Comparison of ENCODE assay signal across 1 cellular context in the genomic region with DNA sequence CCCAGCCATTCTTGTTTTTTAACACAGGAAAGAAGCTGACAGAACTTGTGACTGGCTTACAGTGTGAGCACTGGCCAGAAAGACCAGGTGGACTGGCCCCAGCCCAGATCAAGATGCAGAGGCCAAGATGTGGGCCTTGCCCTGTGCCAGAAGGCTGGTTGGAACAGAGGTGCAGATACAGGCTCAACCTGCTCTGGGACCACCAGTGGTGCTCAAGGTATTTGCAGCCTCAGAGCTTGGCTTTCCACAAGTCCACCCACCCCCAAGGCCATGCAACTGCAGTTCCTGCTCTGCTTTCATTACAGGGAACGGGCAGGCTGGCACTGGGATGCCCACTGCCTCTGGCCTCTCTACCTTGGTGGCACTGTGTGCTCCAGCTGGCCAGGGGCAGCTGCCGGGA.
TF ChIP-seq lines count a peak whose summit lies in the region.

No MANE protein-coding gene starts in this region.

TF ChIP-seq in SK-N-SH, 30 proteins besides CTCF, POLR2A, EP300 and RAD21 (continued from another document):
- TF ChIP-seq, protein P1, sequence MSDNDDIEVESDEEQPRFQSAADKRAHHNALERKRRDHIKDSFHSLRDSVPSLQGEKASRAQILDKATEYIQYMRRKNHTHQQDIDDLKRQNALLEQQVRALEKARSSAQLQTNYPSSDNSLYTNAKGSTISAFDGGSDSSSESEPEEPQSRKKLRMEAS (IDR thresholded peaks at IDR 0.05; ENCODE audit: low read depth): no peak
- TF ChIP-seq SMC3 (IDR thresholded peaks at IDR 0.05; ENCODE audit: low read depth, low read length): no peak
- TF ChIP-seq, protein P2, sequence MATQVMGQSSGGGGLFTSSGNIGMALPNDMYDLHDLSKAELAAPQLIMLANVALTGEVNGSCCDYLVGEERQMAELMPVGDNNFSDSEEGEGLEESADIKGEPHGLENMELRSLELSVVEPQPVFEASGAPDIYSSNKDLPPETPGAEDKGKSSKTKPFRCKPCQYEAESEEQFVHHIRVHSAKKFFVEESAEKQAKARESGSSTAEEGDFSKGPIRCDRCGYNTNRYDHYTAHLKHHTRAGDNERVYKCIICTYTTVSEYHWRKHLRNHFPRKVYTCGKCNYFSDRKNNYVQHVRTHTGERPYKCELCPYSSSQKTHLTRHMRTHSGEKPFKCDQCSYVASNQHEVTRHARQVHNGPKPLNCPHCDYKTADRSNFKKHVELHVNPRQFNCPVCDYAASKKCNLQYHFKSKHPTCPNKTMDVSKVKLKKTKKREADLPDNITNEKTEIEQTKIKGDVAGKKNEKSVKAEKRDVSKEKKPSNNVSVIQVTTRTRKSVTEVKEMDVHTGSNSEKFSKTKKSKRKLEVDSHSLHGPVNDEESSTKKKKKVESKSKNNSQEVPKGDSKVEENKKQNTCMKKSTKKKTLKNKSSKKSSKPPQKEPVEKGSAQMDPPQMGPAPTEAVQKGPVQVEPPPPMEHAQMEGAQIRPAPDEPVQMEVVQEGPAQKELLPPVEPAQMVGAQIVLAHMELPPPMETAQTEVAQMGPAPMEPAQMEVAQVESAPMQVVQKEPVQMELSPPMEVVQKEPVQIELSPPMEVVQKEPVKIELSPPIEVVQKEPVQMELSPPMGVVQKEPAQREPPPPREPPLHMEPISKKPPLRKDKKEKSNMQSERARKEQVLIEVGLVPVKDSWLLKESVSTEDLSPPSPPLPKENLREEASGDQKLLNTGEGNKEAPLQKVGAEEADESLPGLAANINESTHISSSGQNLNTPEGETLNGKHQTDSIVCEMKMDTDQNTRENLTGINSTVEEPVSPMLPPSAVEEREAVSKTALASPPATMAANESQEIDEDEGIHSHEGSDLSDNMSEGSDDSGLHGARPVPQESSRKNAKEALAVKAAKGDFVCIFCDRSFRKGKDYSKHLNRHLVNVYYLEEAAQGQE (IDR thresholded peaks at IDR 0.05; ENCODE audit: low read depth, low read length): no peak
- no peak for TF ChIP-seq MXI1 (IDR thresholded peaks at IDR 0.05; ENCODE audit: low read depth, low read length)
- TF ChIP-seq, protein P3, sequence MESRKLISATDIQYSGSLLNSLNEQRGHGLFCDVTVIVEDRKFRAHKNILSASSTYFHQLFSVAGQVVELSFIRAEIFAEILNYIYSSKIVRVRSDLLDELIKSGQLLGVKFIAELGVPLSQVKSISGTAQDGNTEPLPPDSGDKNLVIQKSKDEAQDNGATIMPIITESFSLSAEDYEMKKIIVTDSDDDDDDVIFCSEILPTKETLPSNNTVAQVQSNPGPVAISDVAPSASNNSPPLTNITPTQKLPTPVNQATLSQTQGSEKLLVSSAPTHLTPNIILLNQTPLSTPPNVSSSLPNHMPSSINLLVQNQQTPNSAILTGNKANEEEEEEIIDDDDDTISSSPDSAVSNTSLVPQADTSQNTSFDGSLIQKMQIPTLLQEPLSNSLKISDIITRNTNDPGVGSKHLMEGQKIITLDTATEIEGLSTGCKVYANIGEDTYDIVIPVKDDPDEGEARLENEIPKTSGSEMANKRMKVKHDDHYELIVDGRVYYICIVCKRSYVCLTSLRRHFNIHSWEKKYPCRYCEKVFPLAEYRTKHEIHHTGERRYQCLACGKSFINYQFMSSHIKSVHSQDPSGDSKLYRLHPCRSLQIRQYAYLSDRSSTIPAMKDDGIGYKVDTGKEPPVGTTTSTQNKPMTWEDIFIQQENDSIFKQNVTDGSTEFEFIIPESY (IDR thresholded peaks at IDR 0.05; ENCODE audit: borderline replicate concordance, low read depth): no peak
- no peak for TF ChIP-seq GATA2 (CRISPR knock-in tag; IDR thresholded peaks at IDR 0.05)
- no peak for TF ChIP-seq ELF1 (IDR thresholded peaks at IDR 0.05)
